Comparison of ENCODE assay signal across 18 cellular contexts in the genomic region with DNA sequence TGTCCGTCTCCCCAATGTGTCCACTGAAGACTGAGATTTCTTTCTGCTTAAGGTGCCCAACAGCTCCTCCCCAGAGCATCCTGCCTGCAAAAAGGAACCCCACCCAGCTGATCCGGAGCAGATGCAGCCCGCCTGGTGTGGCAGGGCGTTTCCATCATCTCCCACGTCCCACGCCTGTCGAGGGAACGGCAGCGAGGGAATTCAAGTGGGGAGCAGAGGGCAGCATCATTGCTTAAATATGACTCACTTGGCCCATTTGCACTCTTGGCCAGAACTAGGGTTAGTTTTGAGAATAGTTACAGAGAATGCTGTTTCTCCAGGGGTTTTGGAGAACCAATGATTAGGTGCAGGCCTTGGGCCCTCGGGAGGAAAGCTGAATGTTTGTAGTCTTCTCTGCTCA. TPM values are rescaled to one million over a fixed set of nuclear protein-coding genes. Genes with fewer than 3 reads are reported as not detected.
DNase-seq lines count a peak whose midpoint lies in the region; ATAC-seq, FAIRE-seq and TF ChIP-seq lines count a peak whose summit lies in the region.
"Had no signal": no experiment of that assay in that cellular context is flagged by ENCODE, and none has a peak within 500 bp of the region (broad histone marks: within the 10 kb centered on the region; RNA-seq: fewer than 3 reads in every experiment).

No MANE protein-coding gene starts in this region.

- in situ Hi-C loops in transverse colon (cut with MboI; ENCODE audit: low pct_ligation_motif_present in 1 of 4, low pct_unique_long_range_greater_than_20kb in 1 of 4, low sequenced_read_pairs in 3 of 4) = no loop called here

- no peaks in the 10 kb centered on the region for H3K9me3 Mint-ChIP-seq in activated CD4-positive, alpha-beta memory T cell treated with anti-CD3 and anti-CD28 coated beads, Interleukin-2, amount 10 ng/mL, durations not matched to agents 7 days and 5 days
- H3K9me3 Mint-ChIP-seq: activated T-helper 2 cell treated with anti-CD3 and anti-CD28 coated beads, Interferon-gamma antibody, Interleukin-2, Interleukin-4, amounts not matched to agents 10 μg/mL and 5 μg/mL and 100 μg/mL, durations not matched to agents 14 hours and 24 hours and 36 hours; CD4-positive, alpha-beta memory T cell; natural killer cell treated with Interleukin-12 subunit alpha and Interleukin-12 subunit beta and Interleukin-15 and Interleukin-18, amount 100 ng/mL, for 72 hours had no signal

- H3K27me3 ChIP-seq in lower lobe of right lung (ENCODE audit: low read depth) (no peaks in the 10 kb centered on the region), transverse colon (no peaks in the 10 kb centered on the region)

- H3K36me3 ChIP-seq in lower lobe of right lung (no peaks in the 10 kb centered on the region), transverse colon (no peaks in the 10 kb centered on the region)

- peak; percentile 57 to 61 for ATAC-seq in lower lobe of right lung

- intact Hi-C loops in lower lobe of right lung (cut with DNase I) (no loop called here), transverse colon (cut with DNase I; ENCODE audit: low total_unique reads) (no loop called here)

- no peak overlapping the region for H3K4me3 ChIP-seq in lower lobe of right lung
- H3K4me3 ChIP-seq in transverse colon = no peak overlapping the region

- peak; percentile 63 for DNase-seq in GM04504 (ENCODE audit: low read depth)
- peak; percentile 44 for DNase-seq in fibroblast of gingiva (ENCODE audit: low read depth)
- no peak for DNase-seq in lower lobe of right lung
- no peak for DNase-seq in transverse colon
- DNase-seq in activated CD4-positive, alpha-beta memory T cell treated with anti-CD3 and anti-CD28 coated beads, Interleukin-2, amount 10 ng/mL, durations not matched to agents 7 days and 5 days = no peak
- no peak for DNase-seq in H54 (ENCODE audit: insufficient read length, low spot score)
- no peak for DNase-seq in activated CD4-positive, CD25-positive, alpha-beta regulatory T cell treated with anti-CD3 and anti-CD28 coated beads, Interleukin-2, amount 50 U/mL, for 72 hours
- DNase-seq in activated naive CD4-positive, alpha-beta T cell treated with Interleukin-2 at 50 U/mL for 16 hours = no peak
- DNase-seq: anterior cingulate cortex; CD4-positive, alpha-beta memory T cell; H7; NCI-H1930; NCI-H526; retina; T-helper 1 cell had no signal

- TF ChIP-seq CTCF in lower lobe of right lung (IDR thresholded peaks at IDR 0.05) = no peak
- no peak for TF ChIP-seq CTCF in transverse colon (IDR thresholded peaks at IDR 0.05)

- peaks cover 38% of the 10 kb centered on the region for H3K4me1 ChIP-seq in lower lobe of right lung
- H3K4me1 ChIP-seq in transverse colon = peaks cover 0 to 17% (median 10%) of the 10 kb centered on the region in 4 donors

- TF ChIP-seq EP300 in transverse colon (IDR thresholded peaks at IDR 0.05; ENCODE audit: low read depth) = no peak

- POLR2A ChIA-PET in activated CD4-positive, alpha-beta memory T cell treated with anti-CD3 and anti-CD28 coated beads, Interleukin-2, amount 10 ng/mL, durations not matched to agents 7 days and 5 days (lab: Charles Lee) = no interaction called here

- CTCF ChIA-PET in activated CD4-positive, alpha-beta memory T cell treated with anti-CD3 and anti-CD28 coated beads, Interleukin-2, amount 10 ng/mL, durations not matched to agents 7 days and 5 days (lab: Charles Lee) = no interaction called here

- no peaks in the 10 kb centered on the region for H3K36me3 Mint-ChIP-seq in activated CD4-positive, alpha-beta memory T cell treated with anti-CD3 and anti-CD28 coated beads, Interleukin-2, amount 10 ng/mL, durations not matched to agents 7 days and 5 days (ENCODE audit: low read depth)
- H3K36me3 Mint-ChIP-seq: CD4-positive, alpha-beta memory T cell; natural killer cell treated with Interleukin-12 subunit alpha and Interleukin-12 subunit beta and Interleukin-15 and Interleukin-18, amount 100 ng/mL, for 72 hours had no signal

- H3K27ac ChIP-seq in lower lobe of right lung (no peak overlapping the region), transverse colon (peak overlapping the region; percentile 1 to 58 (median 42))

- peaks cover 1% of the 10 kb centered on the region for H3K4me1 Mint-ChIP-seq in activated CD4-positive, alpha-beta memory T cell treated with anti-CD3 and anti-CD28 coated beads, Interleukin-2, amount 10 ng/mL, durations not matched to agents 7 days and 5 days

- no peak overlapping the region for H3K4me3 Mint-ChIP-seq in activated CD4-positive, alpha-beta memory T cell treated with anti-CD3 and anti-CD28 coated beads, Interleukin-2, amount 10 ng/mL, durations not matched to agents 7 days and 5 days
- H3K4me3 Mint-ChIP-seq: CD4-positive, alpha-beta memory T cell; natural killer cell treated with Interleukin-12 subunit alpha and Interleukin-12 subunit beta and Interleukin-15 and Interleukin-18, amount 100 ng/mL, for 72 hours had no signal

- FAIRE-seq in H54 (lab: Jason Lieb, UNC) = no peak

- 67 to 68% methylated on average over 1 to 10 of the region's 10 CpGs for WGBS in transverse colon (ENCODE audit: low coverage in 1 of 2), 2 donors

- H3K9me3 ChIP-seq in lower lobe of right lung (no peaks in the 10 kb centered on the region), transverse colon (no peaks in the 10 kb centered on the region)

- no peak for TF ChIP-seq POLR2A in transverse colon (IDR thresholded peaks at IDR 0.05)
- TF ChIP-seq POLR2A in H54 (IDR thresholded peaks at IDR 0.05; ENCODE audit: low read depth, low read length) = no peak

- H3K27ac Mint-ChIP-seq in activated CD4-positive, alpha-beta memory T cell treated with anti-CD3 and anti-CD28 coated beads, Interleukin-2, amount 10 ng/mL, durations not matched to agents 7 days and 5 days = no peak overlapping the region
- H3K27ac Mint-ChIP-seq: activated T-helper 2 cell treated with anti-CD3 and anti-CD28 coated beads, Interferon-gamma antibody, Interleukin-2, Interleukin-4, amounts not matched to agents 10 μg/mL and 5 μg/mL and 100 μg/mL, durations not matched to agents 14 hours and 24 hours and 36 hours; natural killer cell treated with Interleukin-12 subunit alpha and Interleukin-12 subunit beta and Interleukin-15 and Interleukin-18, amount 100 ng/mL, for 72 hours had no signal

- H3K27me3 Mint-ChIP-seq in activated CD4-positive, alpha-beta memory T cell treated with anti-CD3 and anti-CD28 coated beads, Interleukin-2, amount 10 ng/mL, durations not matched to agents 7 days and 5 days = peaks cover 7% of the 10 kb centered on the region

RNA-seq across cellular contexts. Expression of gene VWA2, which starts 20.8 kb away (rescaled TPM):
- total RNA-seq in lower lobe of right lung = 10.6 TPM
- 1 to 10 TPM in 1 of 4 donors, under 1 TPM in 1, not detected in 2; 0.64 to 3.3 TPM for total RNA-seq in transverse colon
- total RNA-seq in activated CD4-positive, alpha-beta memory T cell treated with anti-CD3 and anti-CD28 coated beads, Interleukin-2, amount 10 ng/mL, durations not matched to agents 7 days and 5 days = not detected
- total RNA-seq: activated T-helper 2 cell treated with anti-CD3 and anti-CD28 coated beads, Interferon-gamma antibody, Interleukin-2, Interleukin-4, amounts not matched to agents 10 μg/mL and 5 μg/mL and 100 μg/mL, durations not matched to agents 14 hours and 24 hours and 36 hours; CD4-positive, alpha-beta memory T cell; Daoy; natural killer cell treated with Interleukin-12 subunit alpha and Interleukin-12 subunit beta and Interleukin-15 and Interleukin-18, amount 100 ng/mL, for 72 hours had no signal

Comparison
In these comparisons a context has a peak if more than half of its experiments do, and no peak if none do; other contexts are left out.
1. DNase-seq: peak in GM04504 (single experiment) and fibroblast of gingiva (single experiment); none in lower lobe of right lung (single experiment), transverse colon (single experiment), activated CD4-positive, alpha-beta memory T cell treated with anti-CD3 and anti-CD28 coated beads, Interleukin-2, amount 10 ng/mL, durations not matched to agents 7 days and 5 days (single experiment), H54 (single experiment), activated CD4-positive, CD25-positive, alpha-beta regulatory T cell treated with anti-CD3 and anti-CD28 coated beads, Interleukin-2, amount 50 U/mL, for 72 hours (single experiment) and activated naive CD4-positive, alpha-beta T cell treated with Interleukin-2 at 50 U/mL for 16 hours (single experiment).